In the genomic region with DNA sequence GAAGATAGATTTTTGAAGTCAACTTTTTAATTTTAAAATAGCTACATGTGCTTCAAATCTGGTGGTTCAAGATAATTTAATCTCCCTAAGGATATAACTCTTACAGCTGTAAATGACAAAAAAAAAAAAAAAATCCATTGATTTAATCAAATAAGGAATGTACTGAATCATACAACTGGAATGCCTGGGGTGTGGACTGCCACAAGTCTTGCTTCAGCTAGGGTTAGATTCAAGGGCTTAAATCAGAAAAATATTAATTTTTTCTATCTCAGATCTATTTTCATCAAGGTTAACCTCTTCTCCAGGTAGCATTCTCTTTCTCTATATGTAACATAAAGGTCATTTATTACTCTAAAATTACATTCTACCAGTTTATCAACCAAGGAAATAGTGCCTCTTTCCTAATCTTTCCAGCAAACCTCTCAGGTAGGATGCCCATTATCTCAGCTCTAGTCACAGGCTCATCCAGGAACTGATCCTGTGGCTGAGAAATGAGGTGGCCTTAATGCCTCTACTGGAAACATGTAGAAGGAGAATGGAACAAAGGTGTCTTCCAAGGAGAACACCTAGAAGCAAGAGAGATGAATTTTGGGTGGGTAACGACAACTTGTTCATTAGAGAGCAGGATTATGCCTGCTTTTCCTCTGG, we compare ENCODE assay signal across 22 cellular contexts.
DNase-seq lines count a peak whose midpoint lies in the region; ATAC-seq and TF ChIP-seq lines count a peak whose summit lies in the region.
"Had no signal": no experiment of that assay in that cellular context is flagged by ENCODE, and none has a peak within 500 bp of the region (broad histone marks: within the 10 kb centered on the region; RNA-seq: fewer than 3 reads in every experiment).

No MANE protein-coding gene starts in this region.

- no peaks in the 10 kb centered on the region for H3K36me3 ChIP-seq in RWPE2 (ENCODE audit: low read depth)
- no peaks in the 10 kb centered on the region for H3K36me3 ChIP-seq in mesendoderm (ENCODE audit: control insufficient read depth, insufficient read depth, low read length)
- H3K36me3 ChIP-seq in suprapubic skin: no peaks in the 10 kb centered on the region
- H3K36me3 ChIP-seq: BLaER1, MG63 had no signal

- TF ChIP-seq POLR2A in suprapubic skin (IDR thresholded peaks at IDR 0.05): no peak

- H3K9me3 ChIP-seq in RWPE2 (ENCODE audit: severe bottlenecking) (no peaks in the 10 kb centered on the region), suprapubic skin (no peaks in the 10 kb centered on the region)
- H3K9me3 ChIP-seq: A549, BLaER1, MG63 had no signal

- peak; percentile 68 for ATAC-seq in RWPE2 (ENCODE audit: low read depth)
- ATAC-seq: A549, GM12878 had no signal

- no peak overlapping the region for H2BK120ac ChIP-seq in mesendoderm (ENCODE audit: low read depth, low read length)

- H3K27me3 ChIP-seq in RWPE2 (ENCODE audit: insufficient read depth, poor library complexity, severe bottlenecking) (no peaks in the 10 kb centered on the region), mesendoderm (ENCODE audit: insufficient read depth, low read length, poor library complexity) (no peaks in the 10 kb centered on the region), suprapubic skin (no peaks in the 10 kb centered on the region)
- H3K27me3 ChIP-seq: BLaER1, MG63 had no signal

- no peaks in the 10 kb centered on the region for H3K79me2 ChIP-seq in mesendoderm (ENCODE audit: control insufficient read depth, insufficient read depth, low read length)

- in situ Hi-C loops in ACHN (cut with HindIII; ENCODE audit: low pct_ligation_motif_present, low pct_unique_long_range_greater_than_20kb, low sequenced_read_pairs): no loop called here

- H4K8ac ChIP-seq in mesendoderm (ENCODE audit: low read depth, low read length): no peak overlapping the region

- H3K4ac ChIP-seq in mesendoderm (ENCODE audit: low read depth, low read length): no peak overlapping the region

- H3K23ac ChIP-seq in mesendoderm (ENCODE audit: low read length): no peak overlapping the region

- H3K9ac ChIP-seq in mesendoderm (ENCODE audit: low read length): no peak overlapping the region
- H3K9ac ChIP-seq: BLaER1 had no signal

- WGBS in mesendoderm (ENCODE audit: extremely low coverage, insufficient coverage, low lambda C conversion rate): no CpG with 5 or more reads among the region's 1 CpG
- 55% methylated on average over 1 of the region's 1 CpG for WGBS in suprapubic skin

- H3K4me2 ChIP-seq in mesendoderm (ENCODE audit: low read length): no peak overlapping the region
- H3K4me2 ChIP-seq: A549, BLaER1 had no signal

- H2BK5ac ChIP-seq in mesendoderm (ENCODE audit: low read length): no peak overlapping the region

- TF ChIP-seq CTCF in RWPE2 (IDR thresholded peaks at IDR 0.05; ENCODE audit: poor library complexity, severe bottlenecking) (no peak), epithelial cell of esophagus (IDR thresholded peaks at IDR 0.05; ENCODE audit: insufficient read depth, low read depth, low read length, missing control alignments) (no peak), suprapubic skin (IDR thresholded peaks at IDR 0.05) (no peak)

- H3K4me1 ChIP-seq in RWPE2 (ENCODE audit: insufficient read depth, poor library complexity, severe bottlenecking) (peaks cover 46% of the 10 kb centered on the region), mesendoderm (ENCODE audit: control insufficient read depth, low read depth, low read length) (no peaks in the 10 kb centered on the region), suprapubic skin (peaks cover 3% of the 10 kb centered on the region)
- H3K4me1 ChIP-seq: A549, BLaER1 had no signal

- no peak overlapping the region for H3K18ac ChIP-seq in mesendoderm (ENCODE audit: low read length)

- H2BK15ac ChIP-seq in mesendoderm (replicated peaks; ENCODE audit: low read depth): no peak overlapping the region

- DNase-seq in HS-5 (ENCODE audit: low read depth) (peak; percentile 56), RWPE2 (ENCODE audit: low spot score) (no peak), epithelial cell of esophagus (ENCODE audit: low read depth) (peak; percentile 75), mesendoderm (peak; percentile 51), NCI-H524 treated with DMSO at 0.1 percent for 48 hours (lab: John Stamatoyannopoulos, UW) (no peak), ACHN (no peak), NCI-H146 treated with DMSO at 0.1 percent for 48 hours (lab: John Stamatoyannopoulos, UW; ENCODE audit: unreplicated experiment) (no peak), suprapubic skin (ENCODE audit: low spot score in 2 of 2) (no peak)
- DNase-seq: CD4-positive, alpha-beta memory T cell; DMS153; EL; IMR-90; MG63; NCI-H1048; NCI-H1436 treated with DMSO at 0.1 percent for 48 hours; NCI-H2081; NCI-H82; OCI-M1; SIG-M5 had no signal

- no peak overlapping the region for H2AK5ac ChIP-seq in mesendoderm (ENCODE audit: low read length)

- no peak overlapping the region for H4K5ac ChIP-seq in mesendoderm (ENCODE audit: low read length)

- no peak overlapping the region for H3K56ac ChIP-seq in mesendoderm (ENCODE audit: low read length)

- TF ChIP-seq EP300 in suprapubic skin (IDR thresholded peaks at IDR 0.05): no peak

- H3K79me1 ChIP-seq in mesendoderm (ENCODE audit: low read length): no peaks in the 10 kb centered on the region

- H3K27ac ChIP-seq in RWPE2 (ENCODE audit: poor library complexity, severe bottlenecking) (peak overlapping the region; percentile 90), mesendoderm (ENCODE audit: low read depth, low read length) (no peak overlapping the region), suprapubic skin (no peak overlapping the region)
- H3K27ac ChIP-seq: A549, BLaER1 had no signal

- H3K4me3 ChIP-seq in RWPE2 (ENCODE audit: severe bottlenecking): no peak overlapping the region
- no peak overlapping the region for H3K4me3 ChIP-seq in epithelial cell of esophagus (ENCODE audit: low read length)
- H3K4me3 ChIP-seq in mesendoderm (ENCODE audit: low read length): no peak overlapping the region
- H3K4me3 ChIP-seq in suprapubic skin: no peak overlapping the region
- H3K4me3 ChIP-seq: A549, BLaER1, GM12878, MG63 had no signal

Comparison
In these comparisons a context has a peak if more than half of its experiments do, and no peak if none do; other contexts are left out.
1. DNase-seq: peak in HS-5 (single experiment), epithelial cell of esophagus (single experiment) and mesendoderm (single experiment); none in RWPE2 (single experiment), NCI-H524 treated with DMSO at 0.1 percent for 48 hours (single experiment), ACHN (single experiment), NCI-H146 treated with DMSO at 0.1 percent for 48 hours (single experiment) and suprapubic skin (0 of 2).